ENCODE assay signal across 19 cellular contexts in the genomic region with DNA sequence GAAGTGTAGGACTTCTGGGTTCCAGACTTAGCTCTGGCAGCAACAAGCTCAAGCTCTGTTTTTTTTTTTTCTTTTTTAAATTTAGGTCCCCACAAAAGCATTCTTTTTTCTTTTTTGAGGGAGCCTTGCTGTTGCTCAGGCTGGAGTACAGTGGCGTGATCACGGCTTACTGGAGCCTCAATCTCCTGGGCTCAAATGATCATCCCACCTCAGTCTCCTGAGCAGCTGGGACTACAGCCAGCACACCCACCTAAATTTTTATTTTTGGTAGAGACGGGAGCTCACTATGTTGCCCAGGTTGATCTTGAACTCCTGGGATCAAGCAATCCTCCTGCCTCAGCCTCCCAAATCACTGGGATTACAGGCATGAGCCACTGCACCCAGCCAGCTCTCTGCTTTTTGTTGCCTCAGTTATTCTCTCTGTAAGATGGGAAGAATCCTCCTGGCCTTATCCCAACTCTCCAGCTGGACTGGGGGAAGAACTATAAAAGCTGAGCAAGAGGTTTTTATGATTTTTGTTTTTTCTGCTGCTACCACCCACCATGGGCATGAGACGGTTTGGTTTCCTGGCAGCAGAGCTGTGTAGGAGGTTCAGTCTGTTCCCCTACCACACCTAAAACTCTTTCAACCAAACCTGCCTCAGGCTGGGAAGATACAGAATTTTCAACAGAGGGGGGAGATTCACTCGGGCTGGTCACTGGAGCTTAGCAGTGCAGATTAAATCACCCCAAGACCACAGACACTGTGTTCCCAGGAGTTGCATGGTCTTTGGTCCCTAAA. TPM values are rescaled to one million over a fixed set of nuclear protein-coding genes. Genes with fewer than 3 reads are reported as not detected.
A peak's percentile ranks its signal among the peaks of the same experiment; 100 is the strongest.
DNase-seq lines count a peak whose midpoint lies in the region; ATAC-seq and TF ChIP-seq lines count a peak whose summit lies in the region.
"Had no signal": no experiment of that assay in that cellular context is flagged by ENCODE, and none has a peak within 500 bp of the region (broad histone marks: within the 10 kb centered on the region; RNA-seq: fewer than 3 reads in every experiment).

No MANE protein-coding gene starts in this region.

- peak overlapping the region; percentile 49 for H3K27ac Mint-ChIP-seq in activated naive CD4-positive, alpha-beta T cell treated with anti-CD3 and anti-CD28 coated beads, Interleukin-2, amount 10 ng/mL, durations not matched to agents 7 days and 5 days
- H3K27ac Mint-ChIP-seq in activated T-helper 2 cell treated with anti-CD3 and anti-CD28 coated beads, Interferon-gamma antibody, Interleukin-2, Interleukin-4, amounts not matched to agents 10 μg/mL and 5 μg/mL and 100 μg/mL, durations not matched to agents 14 hours and 24 hours and 36 hours, result peak overlapping the region; percentile 75
- H3K27ac Mint-ChIP-seq in progenitor cell of endocrine pancreas, result no peak overlapping the region

- no peak for TF ChIP-seq CTCF in progenitor cell of endocrine pancreas (IDR thresholded peaks at IDR 0.05; ENCODE audit: unreplicated experiment)

- peaks cover 15% of the 10 kb centered on the region for H3K4me1 Mint-ChIP-seq in activated naive CD4-positive, alpha-beta T cell treated with anti-CD3 and anti-CD28 coated beads, Interleukin-2, amount 10 ng/mL, durations not matched to agents 7 days and 5 days
- peaks cover 27% of the 10 kb centered on the region for H3K4me1 Mint-ChIP-seq in activated T-helper 2 cell treated with anti-CD3 and anti-CD28 coated beads, Interferon-gamma antibody, Interleukin-2, Interleukin-4, amounts not matched to agents 10 μg/mL and 5 μg/mL and 100 μg/mL, durations not matched to agents 14 hours and 24 hours and 36 hours (ENCODE audit: low read depth)
- peaks cover 26% of the 10 kb centered on the region for H3K4me1 Mint-ChIP-seq in progenitor cell of endocrine pancreas (ENCODE audit: low read depth)

- CTCF ChIA-PET in activated naive CD4-positive, alpha-beta T cell treated with anti-CD3 and anti-CD28 coated beads, Interleukin-2, amount 10 ng/mL, durations not matched to agents 7 days and 5 days (lab: Charles Lee), result interaction anchor here (1.0 to 3.1 kb wide), 5 partner anchors 8 to 126 kb away, joined by 3 to 10 read pairs (median 4); partner anchors contain the start of gene SEC14L2

- no peaks in the 10 kb centered on the region for H3K9me3 Mint-ChIP-seq in activated naive CD4-positive, alpha-beta T cell treated with anti-CD3 and anti-CD28 coated beads, Interleukin-2, amount 10 ng/mL, durations not matched to agents 7 days and 5 days
- no peaks in the 10 kb centered on the region for H3K9me3 Mint-ChIP-seq in activated T-helper 2 cell treated with anti-CD3 and anti-CD28 coated beads, Interferon-gamma antibody, Interleukin-2, Interleukin-4, amounts not matched to agents 10 μg/mL and 5 μg/mL and 100 μg/mL, durations not matched to agents 14 hours and 24 hours and 36 hours
- no peaks in the 10 kb centered on the region for H3K9me3 Mint-ChIP-seq in progenitor cell of endocrine pancreas (ENCODE audit: low read depth)

- H3K27me3 Mint-ChIP-seq in activated naive CD4-positive, alpha-beta T cell treated with anti-CD3 and anti-CD28 coated beads, Interleukin-2, amount 10 ng/mL, durations not matched to agents 7 days and 5 days, result no peaks in the 10 kb centered on the region
- H3K27me3 Mint-ChIP-seq in activated T-helper 2 cell treated with anti-CD3 and anti-CD28 coated beads, Interferon-gamma antibody, Interleukin-2, Interleukin-4, amounts not matched to agents 10 μg/mL and 5 μg/mL and 100 μg/mL, durations not matched to agents 14 hours and 24 hours and 36 hours (ENCODE audit: low read depth), result no peaks in the 10 kb centered on the region
- no peaks in the 10 kb centered on the region for H3K27me3 Mint-ChIP-seq in progenitor cell of endocrine pancreas

- H3K4me3 Mint-ChIP-seq in activated naive CD4-positive, alpha-beta T cell treated with anti-CD3 and anti-CD28 coated beads, Interleukin-2, amount 10 ng/mL, durations not matched to agents 7 days and 5 days, result no peak overlapping the region
- no peak overlapping the region for H3K4me3 Mint-ChIP-seq in activated T-helper 2 cell treated with anti-CD3 and anti-CD28 coated beads, Interferon-gamma antibody, Interleukin-2, Interleukin-4, amounts not matched to agents 10 μg/mL and 5 μg/mL and 100 μg/mL, durations not matched to agents 14 hours and 24 hours and 36 hours (ENCODE audit: low read depth)
- no peak overlapping the region for H3K4me3 Mint-ChIP-seq in progenitor cell of endocrine pancreas (ENCODE audit: low read depth)

- no peak for DNase-seq in activated naive CD4-positive, alpha-beta T cell treated with anti-CD3 and anti-CD28 coated beads, Interleukin-2, amount 10 ng/mL, durations not matched to agents 7 days and 5 days
- DNase-seq in activated naive CD4-positive, alpha-beta T cell (lab: John Stamatoyannopoulos, UW), result no peak
- DNase-seq in activated T-helper 2 cell treated with anti-CD3 and anti-CD28 coated beads, Interferon-gamma antibody, Interleukin-2, Interleukin-4, amounts not matched to agents 10 μg/mL and 5 μg/mL and 100 μg/mL, durations not matched to agents 14 hours and 24 hours and 36 hours (ENCODE audit: low spot score), result no peak
- peak; percentile 33 for DNase-seq in inferior parietal cortex (ENCODE audit: extremely low spot score)
- DNase-seq in HuH-7 (ENCODE audit: low spot score), result no peak
- no peak for DNase-seq in progenitor cell of endocrine pancreas (ENCODE audit: low spot score, unreplicated experiment)
- DNase-seq: activated CD8-positive, alpha-beta memory T cell treated with anti-CD3 and anti-CD28 coated beads for 24 hours; activated gamma-delta T cell; body of pancreas; COR-L47; KG1; left cardiac atrium; midbrain; NCI-H2081; NCI-H510A; retina; trophoblast cell had no signal

- ATAC-seq in GM21737 (IDR thresholded peaks at IDR 0.05; ENCODE audit: unreplicated experiment), result no peak
- no peak for ATAC-seq in GM21717 (IDR thresholded peaks at IDR 0.05; ENCODE audit: unreplicated experiment)
- ATAC-seq: body of pancreas had no signal

- intact Hi-C loops in activated T-helper 2 cell treated with anti-CD3 and anti-CD28 coated beads, Interferon-gamma antibody, Interleukin-2, Interleukin-4, amounts not matched to agents 10 μg/mL and 5 μg/mL and 100 μg/mL, durations not matched to agents 14 hours and 24 hours and 36 hours (cut with micrococcal nuclease), result no loop called here

- peaks cover 60% of the 10 kb centered on the region for H3K36me3 Mint-ChIP-seq in activated naive CD4-positive, alpha-beta T cell treated with anti-CD3 and anti-CD28 coated beads, Interleukin-2, amount 10 ng/mL, durations not matched to agents 7 days and 5 days
- peaks cover 94% of the 10 kb centered on the region for H3K36me3 Mint-ChIP-seq in activated T-helper 2 cell treated with anti-CD3 and anti-CD28 coated beads, Interferon-gamma antibody, Interleukin-2, Interleukin-4, amounts not matched to agents 10 μg/mL and 5 μg/mL and 100 μg/mL, durations not matched to agents 14 hours and 24 hours and 36 hours (ENCODE audit: low read depth)
- peaks cover 27% of the 10 kb centered on the region for H3K36me3 Mint-ChIP-seq in progenitor cell of endocrine pancreas (ENCODE audit: insufficient read depth)

RNA-seq across cellular contexts. Expression of gene MTFP1, which starts 11.6 kb away (rescaled TPM):
- total RNA-seq in activated T-helper 2 cell treated with anti-CD3 and anti-CD28 coated beads, Interferon-gamma antibody, Interleukin-2, Interleukin-4, amounts not matched to agents 10 μg/mL and 5 μg/mL and 100 μg/mL, durations not matched to agents 14 hours and 24 hours and 36 hours, result 72.2 and 77.3 TPM in 2 replicates
- 12.6 and 16.6 TPM in 2 replicates for total RNA-seq in progenitor cell of endocrine pancreas

RNA-seq across cellular contexts. Expression of gene SEC14L2, which starts 17.1 kb away (rescaled TPM):
- 32.7 and 36.2 TPM in 2 replicates for total RNA-seq in activated T-helper 2 cell treated with anti-CD3 and anti-CD28 coated beads, Interferon-gamma antibody, Interleukin-2, Interleukin-4, amounts not matched to agents 10 μg/mL and 5 μg/mL and 100 μg/mL, durations not matched to agents 14 hours and 24 hours and 36 hours
- total RNA-seq in progenitor cell of endocrine pancreas, result 13.2 and 13.7 TPM in 2 replicates

RNA-seq across cellular contexts. Expression of gene RNF215, which starts 26.7 kb away (rescaled TPM):
- 17.2 and 19.3 TPM in 2 replicates for total RNA-seq in activated T-helper 2 cell treated with anti-CD3 and anti-CD28 coated beads, Interferon-gamma antibody, Interleukin-2, Interleukin-4, amounts not matched to agents 10 μg/mL and 5 μg/mL and 100 μg/mL, durations not matched to agents 14 hours and 24 hours and 36 hours
- total RNA-seq in progenitor cell of endocrine pancreas, result 32.5 and 35.8 TPM in 2 replicates

RNA-seq across cellular contexts. Expression of gene CCDC157, which starts 57.1 kb away (rescaled TPM):
- total RNA-seq in activated T-helper 2 cell treated with anti-CD3 and anti-CD28 coated beads, Interferon-gamma antibody, Interleukin-2, Interleukin-4, amounts not matched to agents 10 μg/mL and 5 μg/mL and 100 μg/mL, durations not matched to agents 14 hours and 24 hours and 36 hours, result 3.2 and 4.3 TPM in 2 replicates
- total RNA-seq in progenitor cell of endocrine pancreas, result 11.1 and 13.5 TPM in 2 replicates

RNA-seq across cellular contexts. Expression of gene SF3A1, which starts 57.2 kb away (rescaled TPM):
- 287 and 325 TPM in 2 replicates for total RNA-seq in activated T-helper 2 cell treated with anti-CD3 and anti-CD28 coated beads, Interferon-gamma antibody, Interleukin-2, Interleukin-4, amounts not matched to agents 10 μg/mL and 5 μg/mL and 100 μg/mL, durations not matched to agents 14 hours and 24 hours and 36 hours
- 155 and 165 TPM in 2 replicates for total RNA-seq in progenitor cell of endocrine pancreas
